ENCODE assay signal across 8 cellular contexts in the genomic region with DNA sequence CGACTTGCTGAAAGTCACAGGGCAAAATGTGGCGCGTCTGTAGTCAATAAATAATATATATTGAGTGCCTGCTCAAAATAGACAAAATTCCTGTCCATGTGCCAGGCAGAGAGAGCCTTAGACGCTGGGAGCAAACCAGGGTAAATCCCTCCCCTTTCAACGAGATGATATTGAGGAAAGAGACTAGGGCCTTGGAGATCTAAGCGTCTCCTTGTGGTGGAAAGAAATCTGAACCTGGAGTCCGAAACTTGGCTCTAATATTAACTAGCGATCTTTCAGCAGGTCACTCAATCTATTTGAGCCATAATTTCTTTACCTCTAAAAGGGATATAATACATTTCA. TPM values are rescaled to one million over a fixed set of nuclear protein-coding genes. Genes with fewer than 3 reads are reported as not detected.
A peak's percentile ranks its signal among the peaks of the same experiment; 100 is the strongest.
DNase-seq lines count a peak whose midpoint lies in the region; ATAC-seq and TF ChIP-seq lines count a peak whose summit lies in the region.

No MANE protein-coding gene starts in this region.

- WGBS in lower leg skin, 2 donors, result 27 to 38% methylated on average over 8 of the region's 8 CpGs

- peaks cover 5% of the 10 kb centered on the region for H3K36me3 Mint-ChIP-seq in activated naive CD4-positive, alpha-beta T cell treated with anti-CD3 and anti-CD28 coated beads, Interleukin-2, amount 50 U/mL, for 24 hours
- H3K36me3 Mint-ChIP-seq in activated B cell treated with CpG ODN at 0.5 μM for 24 hours (ENCODE audit: low read depth), result peaks cover 31% of the 10 kb centered on the region
- peaks cover 0 to 3% (median under 1%) of the 10 kb centered on the region in 3 donors for H3K36me3 Mint-ChIP-seq in immature natural killer cell

- no peaks in the 10 kb centered on the region for H3K27me3 ChIP-seq in tibial artery

- H3K27ac ChIP-seq in tibial artery, result peak overlapping the region in 1 of 2 donors; percentile 86

- TF ChIP-seq POLR2A in lower leg skin (IDR thresholded peaks at IDR 0.05), result no peak

- POLR2A ChIA-PET in activated B cell treated with CpG ODN at 0.5 μM for 24 hours (lab: Charles Lee), result interaction anchor here (2.1 kb wide), 1 partner anchor 93 kb away, joined by 19 read pairs; a partner anchor contains a TSS

- H3K4me3 Mint-ChIP-seq in activated naive CD4-positive, alpha-beta T cell treated with anti-CD3 and anti-CD28 coated beads, Interleukin-2, amount 50 U/mL, for 24 hours, result peak overlapping the region; percentile 97
- H3K4me3 Mint-ChIP-seq in activated B cell treated with CpG ODN at 0.5 μM for 24 hours, result peak overlapping the region; percentile 96
- H3K4me3 Mint-ChIP-seq in immature natural killer cell, result peak overlapping the region; percentile 90 to 100 (median 99)

- CTCF ChIA-PET in activated B cell treated with CpG ODN at 0.5 μM for 24 hours (lab: Charles Lee), result no interaction called here

- ATAC-seq in activated B cell treated with CpG ODN at 0.5 μM for 24 hours (ENCODE audit: low read depth), result no peak

- TF ChIP-seq CTCF in activated B cell treated with CpG ODN at 0.5 μM for 24 hours (IDR thresholded peaks at IDR 0.05) (no peak), tibial artery (IDR thresholded peaks at IDR 0.05) (no peak), lower leg skin (IDR thresholded peaks at IDR 0.05) (no peak)

- H3K4me3 ChIP-seq in tibial artery, result peak overlapping the region; percentile 87 to 93
- H3K4me3 ChIP-seq in lower leg skin (ENCODE audit: low read depth, poor library complexity, severe bottlenecking), result no peak overlapping the region

- no peaks in the 10 kb centered on the region for H3K9me3 ChIP-seq in tibial artery

- H3K9me3 Mint-ChIP-seq in activated naive CD4-positive, alpha-beta T cell treated with anti-CD3 and anti-CD28 coated beads, Interleukin-2, amount 50 U/mL, for 24 hours, result no peaks in the 10 kb centered on the region
- H3K9me3 Mint-ChIP-seq in activated B cell treated with CpG ODN at 0.5 μM for 24 hours, result no peaks in the 10 kb centered on the region
- H3K9me3 Mint-ChIP-seq in immature natural killer cell, result no peaks in the 10 kb centered on the region

- intact Hi-C loops in activated B cell treated with CpG ODN at 0.5 μM for 24 hours (cut with micrococcal nuclease) (loop anchor here (1.0 kb wide), 3 partner anchors 93 to 987 kb away; a partner anchor contains a TSS), tibial artery (cut with DNase I; ENCODE audit: low total_unique reads) (no loop called here), lower leg skin (cut with DNase I; ENCODE audit: low total_unique reads) (no loop called here)

- DNase-seq in activated naive CD4-positive, alpha-beta T cell treated with Interleukin-2 at 50 U/mL for 16 hours, result no peak
- no peak for DNase-seq in activated B cell treated with CpG ODN at 0.5 μM for 24 hours
- DNase-seq in immature natural killer cell, result no peak
- no peak for DNase-seq in tibial artery
- no peak for DNase-seq in D341Med (ENCODE audit: low spot score)
- no peak for DNase-seq in lower leg skin (ENCODE audit: low spot score in 2 of 2)
- DNase-seq in NK-92 (lab: John Stamatoyannopoulos, UW; ENCODE audit: unreplicated experiment), result no peak

- peak overlapping the region; percentile 87 for H3K27ac Mint-ChIP-seq in activated naive CD4-positive, alpha-beta T cell treated with anti-CD3 and anti-CD28 coated beads, Interleukin-2, amount 50 U/mL, for 24 hours
- H3K27ac Mint-ChIP-seq in activated B cell treated with CpG ODN at 0.5 μM for 24 hours (peak overlapping the region; percentile 89), immature natural killer cell (peak overlapping the region; percentile 97 to 100 (median 100))

- peaks cover 0 to 5% (median 0%) of the 10 kb centered on the region in 3 donors for H3K36me3 ChIP-seq in tibial artery

- no peaks in the 10 kb centered on the region for H3K27me3 Mint-ChIP-seq in activated naive CD4-positive, alpha-beta T cell treated with anti-CD3 and anti-CD28 coated beads, Interleukin-2, amount 50 U/mL, for 24 hours
- H3K27me3 Mint-ChIP-seq in activated B cell treated with CpG ODN at 0.5 μM for 24 hours, result no peaks in the 10 kb centered on the region
- H3K27me3 Mint-ChIP-seq in immature natural killer cell (ENCODE audit: low read depth in 3 of 3), result peaks cover under 1 to 24% (median 14%) of the 10 kb centered on the region in 3 donors

- peaks cover 0 to 36% (median 20%) of the 10 kb centered on the region in 4 donors for H3K4me1 ChIP-seq in tibial artery

- H3K4me1 Mint-ChIP-seq in activated naive CD4-positive, alpha-beta T cell treated with anti-CD3 and anti-CD28 coated beads, Interleukin-2, amount 50 U/mL, for 24 hours, result peaks cover 38% of the 10 kb centered on the region
- H3K4me1 Mint-ChIP-seq in activated B cell treated with CpG ODN at 0.5 μM for 24 hours (peaks cover 32% of the 10 kb centered on the region), immature natural killer cell (peaks cover 49 to 64% of the 10 kb centered on the region in 2 donors)

RNA-seq across cellular contexts. Expression of a gene that starts 0.3 kb away (rescaled TPM):
- total RNA-seq in activated B cell treated with CpG ODN at 0.5 μM for 24 hours (43.0 and 52.2 TPM in 2 replicates), lower leg skin (10 to 100 TPM; 23.3 to 35.4 (median 31.1) TPM)
- polyA plus RNA-seq in immature natural killer cell, result 100 to 1,000 TPM in 1 of 3 donors, 10 to 100 TPM in 2; 33.1 to 103 (median 52.0) TPM

RNA-seq across cellular contexts. Expression of a gene that starts 12.4 kb away (rescaled TPM):
- total RNA-seq in activated B cell treated with CpG ODN at 0.5 μM for 24 hours, result 11.5 and 12.1 TPM in 2 replicates
- 10 to 100 TPM; 24.4 to 36.7 (median 26.0) TPM for polyA plus RNA-seq in immature natural killer cell
- 10 to 100 TPM; 30.5 to 43.0 (median 38.1) TPM for total RNA-seq in lower leg skin
